Comparison of ENCODE assay signal across 10 cellular contexts in genomic region chr3:138943724-138944131, GRCh38. TPM values are rescaled to one million over a fixed set of nuclear protein-coding genes. Genes with fewer than 3 reads are reported as not detected.
DNase-seq lines count a peak whose midpoint lies in the region; ATAC-seq and TF ChIP-seq lines count a peak whose summit lies in the region.
"Had no signal": no experiment of that assay in that cellular context is flagged by ENCODE, and none has a peak within 500 bp of the region (broad histone marks: within the 10 kb centered on the region; RNA-seq: fewer than 3 reads in every experiment).

No MANE protein-coding gene starts in this region.

- no peak overlapping the region for H3K4me3 Mint-ChIP-seq in activated CD4-positive, alpha-beta memory T cell treated with anti-CD3 and anti-CD28 coated beads, Interleukin-2, amount 10 ng/mL, durations not matched to agents 7 days and 5 days

- no peak for TF ChIP-seq POLR2A in ovary (IDR thresholded peaks at IDR 0.05)
- no peak for TF ChIP-seq POLR2A in vagina (IDR thresholded peaks at IDR 0.05)

- TF ChIP-seq EP300 in ovary (IDR thresholded peaks at IDR 0.05): no peak

- no peak overlapping the region for H3K4me3 ChIP-seq in fibroblast of pulmonary artery (replicated peaks; ENCODE audit: low read depth, low read length)
- H3K4me3 ChIP-seq in ovary: peak overlapping the region; percentile 75
- H3K4me3 ChIP-seq in vagina: no peak overlapping the region
- H3K4me3 ChIP-seq in mucosa of descending colon: no peak overlapping the region

- peaks cover 7% of the 10 kb centered on the region for H3K36me3 Mint-ChIP-seq in activated CD4-positive, alpha-beta memory T cell treated with anti-CD3 and anti-CD28 coated beads, Interleukin-2, amount 10 ng/mL, durations not matched to agents 7 days and 5 days (ENCODE audit: low read depth)

- H3K9me3 Mint-ChIP-seq in activated CD4-positive, alpha-beta memory T cell treated with anti-CD3 and anti-CD28 coated beads, Interleukin-2, amount 10 ng/mL, durations not matched to agents 7 days and 5 days: no peaks in the 10 kb centered on the region

- peak; percentile 53 for DNase-seq in activated CD8-positive, alpha-beta memory T cell treated with anti-CD3 and anti-CD28 coated beads for 24 hours
- no peak for DNase-seq in activated CD8-positive, alpha-beta memory T cell treated with anti-CD3 and anti-CD28 coated beads, Interleukin-2, amount 50 U/mL, for 4 hours
- no peak for DNase-seq in activated CD4-positive, alpha-beta memory T cell treated with anti-CD3 and anti-CD28 coated beads, Interleukin-2, amount 10 ng/mL, durations not matched to agents 7 days and 5 days
- DNase-seq in fibroblast of pulmonary artery (ENCODE audit: low read depth) (peak; percentile 37), ovary (peak in 2 of 5 donors; percentile 9 to 33), vagina (ENCODE audit: extremely low spot score in 2 of 2) (no peak), mucosa of descending colon (no peak)
- DNase-seq: NCI-H1694 treated with DMSO at 0.1 percent for 48 hours had no signal

- peaks cover 28% of the 10 kb centered on the region for H3K4me1 Mint-ChIP-seq in activated CD4-positive, alpha-beta memory T cell treated with anti-CD3 and anti-CD28 coated beads, Interleukin-2, amount 10 ng/mL, durations not matched to agents 7 days and 5 days

- CTCF ChIA-PET in activated CD4-positive, alpha-beta memory T cell treated with anti-CD3 and anti-CD28 coated beads, Interleukin-2, amount 10 ng/mL, durations not matched to agents 7 days and 5 days (lab: Charles Lee): interaction anchor here (1.3 to 2.4 kb wide), 2 partner anchors 28 to 385 kb away, joined by 4 to 8 read pairs; no protein-coding TSS in a partner anchor

- ATAC-seq in GM21447 (IDR thresholded peaks at IDR 0.05; ENCODE audit: unreplicated experiment): no peak
- ATAC-seq in mucosa of descending colon: no peak

- POLR2A ChIA-PET in activated CD4-positive, alpha-beta memory T cell treated with anti-CD3 and anti-CD28 coated beads, Interleukin-2, amount 10 ng/mL, durations not matched to agents 7 days and 5 days (lab: Charles Lee): no interaction called here

- H3K27ac ChIP-seq in ovary: peak overlapping the region; percentile 36 to 100
- H3K27ac ChIP-seq in vagina: no peak overlapping the region

- H3K27me3 ChIP-seq in ovary (no peaks in the 10 kb centered on the region), vagina (peaks cover 4% of the 10 kb centered on the region)

- peaks cover 88% of the 10 kb centered on the region for H3K27me3 Mint-ChIP-seq in activated CD4-positive, alpha-beta memory T cell treated with anti-CD3 and anti-CD28 coated beads, Interleukin-2, amount 10 ng/mL, durations not matched to agents 7 days and 5 days

- H3K27ac Mint-ChIP-seq in activated CD4-positive, alpha-beta memory T cell treated with anti-CD3 and anti-CD28 coated beads, Interleukin-2, amount 10 ng/mL, durations not matched to agents 7 days and 5 days: peak overlapping the region; percentile 33

- peaks cover 11% of the 10 kb centered on the region for H3K4me1 ChIP-seq in ovary (ENCODE audit: insufficient read depth)
- H3K4me1 ChIP-seq in vagina: peaks cover 30% of the 10 kb centered on the region
- peaks cover 37% of the 10 kb centered on the region for H3K4me1 ChIP-seq in mucosa of descending colon (ENCODE audit: low read depth)

- no peaks in the 10 kb centered on the region for H3K9me3 ChIP-seq in ovary
- no peaks in the 10 kb centered on the region for H3K9me3 ChIP-seq in vagina
- no peaks in the 10 kb centered on the region for H3K9me3 ChIP-seq in mucosa of descending colon

- intact Hi-C loops in ovary (cut with DNase I): loop anchor here in 3 of 4 donors (5.0 to 10.0 kb wide), 4 partner anchors 169 to 381 kb away; no protein-coding TSS in a partner anchor
- intact Hi-C loops in vagina (cut with DNase I): no loop called here
- intact Hi-C loops in mucosa of descending colon (cut with DNase I, micrococcal nuclease): loop anchor here in 1 of 2 donors (10.0 kb wide), 1 partner anchor 381 kb away; no protein-coding TSS in a partner anchor

- TF ChIP-seq CTCF in fibroblast of pulmonary artery (IDR thresholded peaks at IDR 0.05; ENCODE audit: low read length, missing control alignments) (no peak), ovary (IDR thresholded peaks at IDR 0.05) (no peak), vagina (IDR thresholded peaks at IDR 0.05) (no peak), mucosa of descending colon (IDR thresholded peaks at IDR 0.05) (no peak)

- H3K36me3 ChIP-seq in ovary (no peaks in the 10 kb centered on the region), vagina (no peaks in the 10 kb centered on the region), mucosa of descending colon (ENCODE audit: low read depth) (no peaks in the 10 kb centered on the region)

- 6 to 25% (median 15%) methylated on average over 12 of the region's 12 CpGs for WGBS in ovary, 3 donors

RNA-seq across cellular contexts. Expression of gene FOXL2, which starts 3.2 kb away (rescaled TPM):
- not detected for total RNA-seq in activated CD4-positive, alpha-beta memory T cell treated with anti-CD3 and anti-CD28 coated beads, Interleukin-2, amount 10 ng/mL, durations not matched to agents 7 days and 5 days
- 100 to 1,000 TPM in 4 of 7 donors, 10 to 100 TPM in 3; 35.4 to 184 (median 102) TPM for total RNA-seq in ovary
- polyA plus RNA-seq in ovary: 10 to 100 TPM; 22.7 to 61.2 TPM
- 1.5 TPM for total RNA-seq in vagina
- total RNA-seq in mucosa of descending colon: under 1 TPM in 1 of 3 donors, not detected in 2; 0.09 TPM
- total RNA-seq: omental fat pad had no signal

RNA-seq across cellular contexts. Expression of gene FOXL2NB, which starts 3.3 kb away (rescaled TPM):
- total RNA-seq in activated CD4-positive, alpha-beta memory T cell treated with anti-CD3 and anti-CD28 coated beads, Interleukin-2, amount 10 ng/mL, durations not matched to agents 7 days and 5 days: not detected
- total RNA-seq in ovary (100 to 1,000 TPM in 2 of 7 donors, 10 to 100 TPM in 5; 35.8 to 137 (median 77.9) TPM), vagina (1.5 TPM), mucosa of descending colon (under 1 TPM in 1 of 3 donors, not detected in 2; 0.17 TPM)
- 10 to 100 TPM; 36.7 to 39.3 TPM for polyA plus RNA-seq in ovary
- total RNA-seq: omental fat pad had no signal

Comparison
In these comparisons a context has a peak if more than half of its experiments do, and no peak if none do; other contexts are left out.
1. DNase-seq: peak in activated CD8-positive, alpha-beta memory T cell treated with anti-CD3 and anti-CD28 coated beads for 24 hours (single experiment) and fibroblast of pulmonary artery (single experiment); none in activated CD8-positive, alpha-beta memory T cell treated with anti-CD3 and anti-CD28 coated beads, Interleukin-2, amount 50 U/mL, for 4 hours (single experiment), activated CD4-positive, alpha-beta memory T cell treated with anti-CD3 and anti-CD28 coated beads, Interleukin-2, amount 10 ng/mL, durations not matched to agents 7 days and 5 days (single experiment), vagina (0 of 2) and mucosa of descending colon (0 of 3).
2. RNA of gene FOXL2, which starts 3.2 kb away (total RNA-seq): 35.4 to 184 TPM in ovary; 1.5 TPM in vagina (single experiment), 0.09 TPM in mucosa of descending colon and not detected in activated CD4-positive, alpha-beta memory T cell treated with anti-CD3 and anti-CD28 coated beads, Interleukin-2, amount 10 ng/mL, durations not matched to agents 7 days and 5 days; every median in the first group is over 10 times any median in the second.
3. RNA of gene FOXL2NB, which starts 3.3 kb away (total RNA-seq): 35.8 to 137 TPM in ovary; 1.5 TPM in vagina (single experiment), not detected in activated CD4-positive, alpha-beta memory T cell treated with anti-CD3 and anti-CD28 coated beads, Interleukin-2, amount 10 ng/mL, durations not matched to agents 7 days and 5 days and 0.17 TPM in mucosa of descending colon; every median in the first group is over 10 times any median in the second.